Comparison of ENCODE assay signal across 2 cellular contexts in genomic region chr14:101253948-101254347, GRCh38.
TF ChIP-seq lines count a peak whose summit lies in the region.

No MANE protein-coding gene starts in this region.

TF ChIP-seq in SK-N-SH, 30 proteins besides CTCF, POLR2A, EP300 and RAD21 (continued from another document):
- no peak for TF ChIP-seq TEAD4 (IDR thresholded peaks at IDR 0.05; ENCODE audit: borderline replicate concordance, insufficient read depth)
- TF ChIP-seq MXI1 (IDR thresholded peaks at IDR 0.05; ENCODE audit: low read depth, low read length), result no peak
- no peak for TF ChIP-seq FOSL2 (IDR thresholded peaks at IDR 0.05; ENCODE audit: borderline replicate concordance, low read depth)
- no peak for TF ChIP-seq POLR2AphosphoS5 (IDR thresholded peaks at IDR 0.05; ENCODE audit: low read depth, low read length)
- no peak for TF ChIP-seq FOXJ3 (CRISPR knock-in tag; IDR thresholded peaks at IDR 0.05)
- TF ChIP-seq RFX5 (IDR thresholded peaks at IDR 0.05; ENCODE audit: low read length), result no peak
- TF ChIP-seq USF2 (IDR thresholded peaks at IDR 0.05; ENCODE audit: borderline replicate concordance, low read depth, low read length), result no peak
- TF ChIP-seq GABPA (IDR thresholded peaks at IDR 0.05; ENCODE audit: low read depth), result no peak

TF ChIP-seq in SK-N-SH treated with all-trans-retinoic acid at 6 μM for 48 hours, 23 proteins besides CTCF, POLR2A, EP300 and RAD21 (continued from another document):
- TF ChIP-seq CSRNP3 (CRISPR knock-in tag; IDR thresholded peaks at IDR 0.05) (no peak), BACH2 (CRISPR knock-in tag; IDR thresholded peaks at IDR 0.05; ENCODE audit: borderline replicate concordance) (no peak), ZNF70 (CRISPR knock-in tag; IDR thresholded peaks at IDR 0.05) (no peak), CSDC2 (CRISPR knock-in tag; IDR thresholded peaks at IDR 0.05) (no peak), TOX (CRISPR knock-in tag; IDR thresholded peaks at IDR 0.05; ENCODE audit: borderline replicate concordance) (no peak), POU6F1 (CRISPR knock-in tag; IDR thresholded peaks at IDR 0.05; ENCODE audit: borderline replicate concordance, low read depth) (no peak), ZFP3 (CRISPR knock-in tag; IDR thresholded peaks at IDR 0.05) (no peak), ARNTL (CRISPR knock-in tag; IDR thresholded peaks at IDR 0.05; ENCODE audit: borderline replicate concordance, low read depth) (no peak), SNAI2 (CRISPR knock-in tag; IDR thresholded peaks at IDR 0.05) (no peak), TSHZ2 (CRISPR knock-in tag; IDR thresholded peaks at IDR 0.05) (no peak), ZC3H10 (CRISPR knock-in tag; IDR thresholded peaks at IDR 0.05) (no peak)
